ENCODE assay signal across 37 cellular contexts in genomic region chr7:140864732-140865131, GRCh38.
"Had no signal": no experiment of that assay in that cellular context is flagged by ENCODE, and none has a peak within 500 bp of the region (broad histone marks: within the 10 kb centered on the region; RNA-seq: fewer than 3 reads in every experiment).

No MANE protein-coding gene starts in this region.

- H3K4me1 ChIP-seq: adrenal gland, ascending aorta, body of pancreas, breast epithelium had no signal

- H3K9me3 ChIP-seq: adrenal gland, ascending aorta, body of pancreas, breast epithelium had no signal

- H3K27ac Mint-ChIP-seq: activated naive CD4-positive, alpha-beta T cell treated with anti-CD3 and anti-CD28 coated beads for 36 hours; activated naive CD4-positive, alpha-beta T cell treated with anti-CD3 and anti-CD28 coated beads, Interleukin-2, amount 10 ng/mL, durations not matched to agents 7 days and 5 days; activated naive CD4-positive, alpha-beta T cell treated with anti-CD3 and anti-CD28 coated beads, Interleukin-2, amount 50 U/mL, for 24 hours; activated naive CD4-positive, alpha-beta T cell treated with anti-CD3 and anti-CD28 coated beads, Interleukin-2, amount 50 U/mL, for 72 hours; activated naive CD8-positive, alpha-beta T cell; activated naive CD8-positive, alpha-beta T cell treated with anti-CD3 and anti-CD28 coated beads for 36 hours; activated naive CD8-positive, alpha-beta T cell treated with anti-CD3 and anti-CD28 coated beads, Interleukin-2, amount 10 ng/mL, durations not matched to agents 7 days and 5 days; activated naive CD8-positive, alpha-beta T cell treated with anti-CD3 and anti-CD28 coated beads, Interleukin-2, amount 50 U/mL, for 24 hours; activated T-cell treated with anti-CD3 and anti-CD28 coated beads, Interleukin-2, amount 50 U/mL, for 24 hours; activated T-cell treated with anti-CD3 and anti-CD28 coated beads, Interleukin-2, amount 50 U/mL, for 72 hours; activated T-helper 1 cell treated with anti-CD3 and anti-CD28 coated beads, Interleukin-12 subunit alpha, Interleukin-12 subunit beta, Interleukin-2, Interleukin-4 antibody, amounts not matched to agents 30 ng/mL and 10 ng/mL and 1 ng/mL, durations not matched to agents 14 hours and 24 hours and 36 hours; activated T-helper 17 cell treated with anti-CD3 and anti-CD28 coated beads, Interleukin-2, amount 50 U/mL, for 72 hours; activated T-helper 2 cell treated with anti-CD3 and anti-CD28 coated beads, Interferon-gamma antibody, Interleukin-2, Interleukin-4, amounts not matched to agents 10 μg/mL and 5 μg/mL and 100 μg/mL, durations not matched to agents 14 hours and 24 hours and 36 hours; brain had no signal

- H3K27me3 ChIP-seq: adrenal gland, ascending aorta, body of pancreas, brain microvascular endothelial cell, breast epithelium, cardiac muscle cell had no signal

- H3K4me3 ChIP-seq: adrenal gland, ascending aorta, body of pancreas, breast epithelium, cardiac muscle cell had no signal

- DNase-seq: activated effector memory CD4-positive, alpha-beta T cell treated with anti-CD3 and anti-CD28 coated beads, Interleukin-2, amount 50 U/mL, for 16 hours; activated effector memory CD4-positive, alpha-beta T cell treated with Interleukin-2 at 50 U/mL for 16 hours; activated gamma-delta T cell; activated gamma-delta T cell treated with Interleukin-2 at 50 U/mL for 16 hours; activated naive CD4-positive, alpha-beta T cell; activated naive CD4-positive, alpha-beta T cell treated with anti-CD3 and anti-CD28 coated beads for 36 hours; activated naive CD4-positive, alpha-beta T cell treated with anti-CD3 and anti-CD28 coated beads, Interleukin-2, amount 10 ng/mL, durations not matched to agents 7 days and 5 days; activated naive CD4-positive, alpha-beta T cell treated with anti-CD3 and anti-CD28 coated beads, Interleukin-2, amount 50 U/mL, for 16 hours; activated naive CD4-positive, alpha-beta T cell treated with Interleukin-2 at 50 U/mL for 16 hours; activated naive CD8-positive, alpha-beta T cell treated with anti-CD3 and anti-CD28 coated beads for 36 hours; activated naive CD8-positive, alpha-beta T cell treated with anti-CD3 and anti-CD28 coated beads, Interleukin-2, amount 10 ng/mL, durations not matched to agents 7 days and 5 days; activated naive CD8-positive, alpha-beta T cell treated with anti-CD3 and anti-CD28 coated beads, Interleukin-2, amount 50 U/mL, for 24 hours; activated T-cell treated with anti-CD3 and anti-CD28 coated beads, Interleukin-2, amount 50 U/mL, for 24 hours; activated T-cell treated with anti-CD3 and anti-CD28 coated beads, Interleukin-2, amount 50 U/mL, for 4 hours; activated T-cell treated with anti-CD3 and anti-CD28 coated beads, Interleukin-2, amount 50 U/mL, for 48 hours; activated T-cell treated with anti-CD3 and anti-CD28 coated beads, Interleukin-2, amount 50 U/mL, for 72 hours; adrenal gland; amniotic stem cell; amygdala; anterior cingulate cortex; aorta; body of pancreas; brain microvascular endothelial cell; caudate nucleus; central memory CD4-positive, alpha-beta T cell; cerebellar nuclear complex had no signal

- ATAC-seq: activated naive CD4-positive, alpha-beta T cell treated with anti-CD3 and anti-CD28 coated beads, Interleukin-2, amount 50 U/mL, for 72 hours; activated naive CD8-positive, alpha-beta T cell treated with anti-CD3 and anti-CD28 coated beads, Interleukin-2, amount 50 U/mL, for 24 hours; activated T-cell treated with anti-CD3 and anti-CD28 coated beads, Interleukin-2, amount 50 U/mL, for 4 hours; activated T-cell treated with anti-CD3 and anti-CD28 coated beads, Interleukin-2, amount 50 U/mL, for 72 hours; activated T-helper 17 cell treated with anti-CD3 and anti-CD28 coated beads, Interleukin-2, amount 50 U/mL, for 72 hours; body of pancreas had no signal

- H3K4me3 Mint-ChIP-seq: activated naive CD4-positive, alpha-beta T cell treated with anti-CD3 and anti-CD28 coated beads for 36 hours; activated naive CD4-positive, alpha-beta T cell treated with anti-CD3 and anti-CD28 coated beads, Interleukin-2, amount 10 ng/mL, durations not matched to agents 7 days and 5 days; activated naive CD4-positive, alpha-beta T cell treated with anti-CD3 and anti-CD28 coated beads, Interleukin-2, amount 50 U/mL, for 24 hours; activated naive CD8-positive, alpha-beta T cell; activated naive CD8-positive, alpha-beta T cell treated with anti-CD3 and anti-CD28 coated beads for 36 hours; activated naive CD8-positive, alpha-beta T cell treated with anti-CD3 and anti-CD28 coated beads, Interleukin-2, amount 10 ng/mL, durations not matched to agents 7 days and 5 days; activated naive CD8-positive, alpha-beta T cell treated with anti-CD3 and anti-CD28 coated beads, Interleukin-2, amount 50 U/mL, for 24 hours; activated T-cell treated with anti-CD3 and anti-CD28 coated beads, Interleukin-2, amount 50 U/mL, for 24 hours; activated T-cell treated with anti-CD3 and anti-CD28 coated beads, Interleukin-2, amount 50 U/mL, for 4 hours; activated T-cell treated with anti-CD3 and anti-CD28 coated beads, Interleukin-2, amount 50 U/mL, for 72 hours; activated T-helper 1 cell treated with anti-CD3 and anti-CD28 coated beads, Interleukin-12 subunit alpha, Interleukin-12 subunit beta, Interleukin-2, Interleukin-4 antibody, amounts not matched to agents 30 ng/mL and 10 ng/mL and 1 ng/mL, durations not matched to agents 14 hours and 24 hours and 36 hours; activated T-helper 17 cell treated with anti-CD3 and anti-CD28 coated beads, Interleukin-2, amount 50 U/mL, for 72 hours; brain; central memory CD8-positive, alpha-beta T cell had no signal

- H3K27ac ChIP-seq: adrenal gland, ascending aorta, body of pancreas, brain microvascular endothelial cell, breast epithelium, cardiac muscle cell had no signal

- H3K27me3 Mint-ChIP-seq: activated naive CD4-positive, alpha-beta T cell treated with anti-CD3 and anti-CD28 coated beads, Interleukin-2, amount 10 ng/mL, durations not matched to agents 7 days and 5 days; activated naive CD4-positive, alpha-beta T cell treated with anti-CD3 and anti-CD28 coated beads, Interleukin-2, amount 50 U/mL, for 24 hours; activated naive CD8-positive, alpha-beta T cell; activated naive CD8-positive, alpha-beta T cell treated with anti-CD3 and anti-CD28 coated beads for 36 hours; activated naive CD8-positive, alpha-beta T cell treated with anti-CD3 and anti-CD28 coated beads, Interleukin-2, amount 10 ng/mL, durations not matched to agents 7 days and 5 days; activated naive CD8-positive, alpha-beta T cell treated with anti-CD3 and anti-CD28 coated beads, Interleukin-2, amount 50 U/mL, for 24 hours; activated T-cell treated with anti-CD3 and anti-CD28 coated beads, Interleukin-2, amount 50 U/mL, for 24 hours; activated T-helper 17 cell treated with anti-CD3 and anti-CD28 coated beads, Interleukin-2, amount 50 U/mL, for 72 hours; brain; central memory CD8-positive, alpha-beta T cell had no signal

- H3K36me3 ChIP-seq: adrenal gland, ascending aorta, brain microvascular endothelial cell, breast epithelium, cardiac muscle cell had no signal
